In genomic region chr9:96999733-97000132, GRCh38 we compare ENCODE assay signal across 2 cellular contexts. TPM values are rescaled to one million over a fixed set of nuclear protein-coding genes. Genes with fewer than 3 reads are reported as not detected.
"Had no signal": no experiment of that assay in that cellular context is flagged by ENCODE, and none has a peak within 500 bp of the region (broad histone marks: within the 10 kb centered on the region; RNA-seq: fewer than 3 reads in every experiment).

No MANE protein-coding gene starts in this region.

RNA-seq across cellular contexts. Expression of gene CTSV, which starts 39.2 kb away (rescaled TPM):
- total RNA-seq: posterior vena cava, ureter had no signal
